In the genomic region with DNA sequence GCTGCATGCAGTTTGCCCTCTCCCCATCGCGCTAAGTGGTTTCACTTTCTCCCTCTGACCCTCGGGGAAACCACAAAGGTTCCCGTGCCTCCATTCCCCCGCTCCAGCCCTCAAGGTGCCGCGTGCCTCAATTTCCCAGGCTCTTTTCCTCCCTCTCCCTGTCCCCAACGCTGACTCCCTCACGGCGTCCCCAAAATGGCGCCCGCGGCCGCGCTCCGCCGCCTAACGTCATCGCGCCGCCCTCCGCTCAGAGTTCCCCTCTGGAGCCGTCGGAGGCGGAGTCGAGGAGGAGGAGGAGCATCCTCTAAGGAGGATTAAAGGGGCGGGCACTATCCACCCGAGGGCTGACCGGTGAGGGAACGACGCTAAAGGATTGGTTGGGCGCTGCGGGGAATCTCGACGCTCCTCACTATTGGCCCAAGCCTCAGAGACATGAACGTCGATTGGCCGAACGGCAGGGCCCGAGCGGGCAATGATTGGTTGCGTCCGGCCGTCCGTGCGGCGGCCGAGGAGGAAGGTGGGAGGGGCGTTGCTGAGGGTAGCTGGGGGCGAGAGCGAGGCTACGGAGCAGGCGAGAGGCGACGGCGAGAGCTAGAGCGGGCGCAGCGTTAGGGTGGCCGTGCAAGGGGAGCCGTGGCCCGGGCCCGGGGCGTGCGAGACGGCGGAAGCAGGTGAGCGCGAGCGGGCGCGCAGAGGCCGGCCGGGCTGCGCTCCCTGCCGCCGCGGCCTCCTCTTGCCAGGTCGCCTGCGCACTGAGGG, we compare ENCODE assay signal across 8 cellular contexts. TPM values are rescaled to one million over a fixed set of nuclear protein-coding genes. Genes with fewer than 3 reads are reported as not detected.
DNase-seq lines count a peak whose midpoint lies in the region; ATAC-seq and TF ChIP-seq lines count a peak whose summit lies in the region.

A gene with protein sequence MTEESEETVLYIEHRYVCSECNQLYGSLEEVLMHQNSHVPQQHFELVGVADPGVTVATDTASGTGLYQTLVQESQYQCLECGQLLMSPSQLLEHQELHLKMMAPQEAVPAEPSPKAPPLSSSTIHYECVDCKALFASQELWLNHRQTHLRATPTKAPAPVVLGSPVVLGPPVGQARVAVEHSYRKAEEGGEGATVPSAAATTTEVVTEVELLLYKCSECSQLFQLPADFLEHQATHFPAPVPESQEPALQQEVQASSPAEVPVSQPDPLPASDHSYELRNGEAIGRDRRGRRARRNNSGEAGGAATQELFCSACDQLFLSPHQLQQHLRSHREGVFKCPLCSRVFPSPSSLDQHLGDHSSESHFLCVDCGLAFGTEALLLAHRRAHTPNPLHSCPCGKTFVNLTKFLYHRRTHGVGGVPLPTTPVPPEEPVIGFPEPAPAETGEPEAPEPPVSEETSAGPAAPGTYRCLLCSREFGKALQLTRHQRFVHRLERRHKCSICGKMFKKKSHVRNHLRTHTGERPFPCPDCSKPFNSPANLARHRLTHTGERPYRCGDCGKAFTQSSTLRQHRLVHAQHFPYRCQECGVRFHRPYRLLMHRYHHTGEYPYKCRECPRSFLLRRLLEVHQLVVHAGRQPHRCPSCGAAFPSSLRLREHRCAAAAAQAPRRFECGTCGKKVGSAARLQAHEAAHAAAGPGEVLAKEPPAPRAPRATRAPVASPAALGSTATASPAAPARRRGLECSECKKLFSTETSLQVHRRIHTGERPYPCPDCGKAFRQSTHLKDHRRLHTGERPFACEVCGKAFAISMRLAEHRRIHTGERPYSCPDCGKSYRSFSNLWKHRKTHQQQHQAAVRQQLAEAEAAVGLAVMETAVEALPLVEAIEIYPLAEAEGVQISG (plus strand): TSS at position 551 of the 759 bp plus-strand sequence. CDS start 2,441 bp downstream, outside the sequence.

- H3K9me3 ChIP-seq in SU-DHL-6 (ENCODE audit: insufficient read depth, low read length) (no peaks in the 10 kb centered on the region), osteoblast (ENCODE audit: low read depth, low read length) (no peaks in the 10 kb centered on the region), thymus (ENCODE audit: control insufficient read depth) (no peaks in the 10 kb centered on the region)

- peak within 1 kb of the TSS; percentile 43 for H2AFZ ChIP-seq in SU-DHL-6 (ENCODE audit: low read depth, low read length, severe bottlenecking)
- peak within 1 kb of the TSS; percentile 100 for H2AFZ ChIP-seq in osteoblast (ENCODE audit: low read length)

- H4K20me1 ChIP-seq in SU-DHL-6 (ENCODE audit: low read depth, low read length) = peaks cover 10% of the 10 kb centered on the region
- peaks cover 28% of the 10 kb centered on the region for H4K20me1 ChIP-seq in osteoblast (ENCODE audit: insufficient read depth, low read length)

- peak; percentile 87 for TF ChIP-seq POLR2A in GM10847 (IDR thresholded peaks at IDR 0.05; ENCODE audit: extremely low read depth, insufficient read length)

- H3K4me1 ChIP-seq in osteoblast (ENCODE audit: insufficient read depth, low read length) (peaks cover 20% of the 10 kb centered on the region), thymus (ENCODE audit: control insufficient read depth, insufficient read depth, low read length) (peaks cover 12% of the 10 kb centered on the region)

- H3K36me3 ChIP-seq in SU-DHL-6 (ENCODE audit: low read length) = no peaks in the 10 kb centered on the region
- peaks cover 27% of the 10 kb centered on the region for H3K36me3 ChIP-seq in osteoblast (ENCODE audit: insufficient read depth, low read length)
- H3K36me3 ChIP-seq in thymus (ENCODE audit: control insufficient read depth, insufficient read depth) = peaks cover 24% of the 10 kb centered on the region

- peak within 1 kb of the TSS; percentile 80 for H3K9ac ChIP-seq in SU-DHL-6 (ENCODE audit: low read length)

- H3K4me3 Mint-ChIP-seq in activated naive CD8-positive, alpha-beta T cell treated with anti-CD3 and anti-CD28 coated beads, Interleukin-2, amount 10 ng/mL, durations not matched to agents 7 days and 5 days = peak within 1 kb of the TSS; percentile 99
- H3K4me3 Mint-ChIP-seq in glutamatergic neuron (ENCODE audit: unreplicated experiment) = peak within 1 kb of the TSS; percentile 96

- H3K79me2 ChIP-seq in SU-DHL-6 (ENCODE audit: insufficient read depth, low read length) (peaks cover 26% of the 10 kb centered on the region), osteoblast (ENCODE audit: insufficient read depth, low read length) (peaks cover 49% of the 10 kb centered on the region)

- WGBS in thymus = under 1% methylated on average over 80 of the region's 80 CpGs

- peak within 1 kb of the TSS; percentile 92 for H3K4me2 ChIP-seq in SU-DHL-6 (ENCODE audit: low read depth, low read length, poor library complexity, severe bottlenecking)
- peak within 1 kb of the TSS; percentile 98 for H3K4me2 ChIP-seq in osteoblast (ENCODE audit: insufficient read depth, low read length)

- H3K9me3 Mint-ChIP-seq in activated naive CD8-positive, alpha-beta T cell treated with anti-CD3 and anti-CD28 coated beads, Interleukin-2, amount 10 ng/mL, durations not matched to agents 7 days and 5 days = no peaks in the 10 kb centered on the region
- peaks cover 26% of the 10 kb centered on the region for H3K9me3 Mint-ChIP-seq in glutamatergic neuron (ENCODE audit: unreplicated experiment)

- peak within 1 kb of the TSS; percentile 99 for H3K27ac Mint-ChIP-seq in activated naive CD8-positive, alpha-beta T cell treated with anti-CD3 and anti-CD28 coated beads, Interleukin-2, amount 10 ng/mL, durations not matched to agents 7 days and 5 days
- H3K27ac Mint-ChIP-seq in glutamatergic neuron (ENCODE audit: unreplicated experiment) = peak within 1 kb of the TSS; percentile 99

- H3K27me3 Mint-ChIP-seq in activated naive CD8-positive, alpha-beta T cell treated with anti-CD3 and anti-CD28 coated beads, Interleukin-2, amount 10 ng/mL, durations not matched to agents 7 days and 5 days = peaks cover 3% of the 10 kb centered on the region
- H3K27me3 Mint-ChIP-seq in glutamatergic neuron (ENCODE audit: unreplicated experiment) = peaks cover 25% of the 10 kb centered on the region

- DNase-seq in NCI-H128 (lab: John Stamatoyannopoulos, UW; ENCODE audit: unreplicated experiment) = peak; percentile 100
- DNase-seq in activated naive CD8-positive, alpha-beta T cell treated with anti-CD3 and anti-CD28 coated beads, Interleukin-2, amount 10 ng/mL, durations not matched to agents 7 days and 5 days = peak; percentile 94
- peak; percentile 97 for DNase-seq in glutamatergic neuron
- peak; percentile 100 for DNase-seq in osteoblast (ENCODE audit: insufficient read length, low spot score, missing footprints)

- H3F3A ChIP-seq in SU-DHL-6 (ENCODE audit: insufficient read depth) = no peaks in the 10 kb centered on the region

- H3K4me3 ChIP-seq in SU-DHL-6 (ENCODE audit: insufficient read depth, low read length, poor library complexity, severe bottlenecking) (peak within 1 kb of the TSS; percentile 92), osteoblast (ENCODE audit: insufficient read depth, low read length) (peak within 1 kb of the TSS; percentile 92), thymus (ENCODE audit: low read length) (peak within 1 kb of the TSS; percentile 91)

- H3K27me3 ChIP-seq in SU-DHL-6 (ENCODE audit: low read length) = no peaks in the 10 kb centered on the region
- H3K27me3 ChIP-seq in osteoblast (ENCODE audit: insufficient read depth, low read length) = peaks cover under 1% of the 10 kb centered on the region
- no peaks in the 10 kb centered on the region for H3K27me3 ChIP-seq in thymus (ENCODE audit: control insufficient read depth, insufficient read depth)

- peaks cover 6% of the 10 kb centered on the region for H3K36me3 Mint-ChIP-seq in activated naive CD8-positive, alpha-beta T cell treated with anti-CD3 and anti-CD28 coated beads, Interleukin-2, amount 10 ng/mL, durations not matched to agents 7 days and 5 days
- no peaks in the 10 kb centered on the region for H3K36me3 Mint-ChIP-seq in glutamatergic neuron (ENCODE audit: unreplicated experiment)

- peaks cover 30% of the 10 kb centered on the region for H3K4me1 Mint-ChIP-seq in activated naive CD8-positive, alpha-beta T cell treated with anti-CD3 and anti-CD28 coated beads, Interleukin-2, amount 10 ng/mL, durations not matched to agents 7 days and 5 days
- H3K4me1 Mint-ChIP-seq in glutamatergic neuron (ENCODE audit: low read depth, unreplicated experiment) = peaks cover 21% of the 10 kb centered on the region

- TF ChIP-seq CTCF in SU-DHL-6 (IDR thresholded peaks at IDR 0.05; ENCODE audit: insufficient read depth, low read length, poor library complexity, severe bottlenecking) (no peak), glutamatergic neuron (IDR thresholded peaks at IDR 0.05; ENCODE audit: partially characterized antibody, unreplicated experiment) (no peak), osteoblast (IDR thresholded peaks at IDR 0.05; ENCODE audit: extremely low read depth, low read depth, low read length) (no peak)

- no peaks in the 10 kb centered on the region for H3K9me2 ChIP-seq in SU-DHL-6 (replicated peaks; ENCODE audit: insufficient read depth, low read length)

- peak; percentile 89 for ATAC-seq in HG02678 (IDR thresholded peaks at IDR 0.05; ENCODE audit: unreplicated experiment)
- ATAC-seq in activated naive CD8-positive, alpha-beta T cell treated with anti-CD3 and anti-CD28 coated beads, Interleukin-2, amount 10 ng/mL, durations not matched to agents 7 days and 5 days (ENCODE audit: low read depth) = peak; percentile 99

- POLR2A ChIA-PET in activated naive CD8-positive, alpha-beta T cell treated with anti-CD3 and anti-CD28 coated beads, Interleukin-2, amount 10 ng/mL, durations not matched to agents 7 days and 5 days (lab: Charles Lee) = interaction anchor here (1.0 to 1.7 kb wide), 5 partner anchors 26 to 347 kb away, joined by 3 to 4 read pairs (median 3); a partner anchor contains a TSS

- peak within 1 kb of the TSS; percentile 68 for H3K27ac ChIP-seq in SU-DHL-6 (ENCODE audit: low read depth, low read length)
- peak within 1 kb of the TSS; percentile 98 for H3K27ac ChIP-seq in osteoblast (ENCODE audit: low read depth, low read length)
- H3K27ac ChIP-seq in thymus (ENCODE audit: low read depth) = peak within 1 kb of the TSS; percentile 94

RNA-seq across cellular contexts. Expression of the gene that starts here (rescaled TPM):
- 10 to 100 TPM; 17.6 to 18.9 TPM for total RNA-seq in activated naive CD8-positive, alpha-beta T cell treated with anti-CD3 and anti-CD28 coated beads, Interleukin-2, amount 10 ng/mL, durations not matched to agents 7 days and 5 days
- total RNA-seq in glutamatergic neuron (ENCODE audit: unreplicated experiment) (24.1 TPM), osteoblast (13.6 and 13.8 TPM in 2 replicates)
- 5.7 TPM for polyA plus RNA-seq in thymus

Comparison
In these comparisons a context has a peak if more than half of its experiments do, and no peak if none do; other contexts are left out.
1. Peak in every context shown above with its lines: DNase-seq, ATAC-seq, H3K4me3 ChIP-seq and H3K27ac ChIP-seq.